ENCODE assay signal across 6 cellular contexts in genomic region chr11:46675288-46675851, GRCh38. TPM values are rescaled to one million over a fixed set of nuclear protein-coding genes. Genes with fewer than 3 reads are reported as not detected.
DNase-seq lines count a peak whose midpoint lies in the region; ATAC-seq and TF ChIP-seq lines count a peak whose summit lies in the region.

No MANE protein-coding gene starts in this region.

- H3K9ac ChIP-seq in DND-41 (ENCODE audit: low read depth, low read length): no peak overlapping the region

- H3K4me3 ChIP-seq in DND-41 (ENCODE audit: low read depth in 1 of 2, low read length in 2 of 2): no peak overlapping the region

- H3K27ac ChIP-seq in DND-41 (ENCODE audit: low read length): peak overlapping the region; percentile 56; the same call in 1 of the 2 replicates

- H3K4me3 Mint-ChIP-seq in mesothelial cell of epicardium: no peak overlapping the region

- no peaks in the 10 kb centered on the region for H3K9me3 ChIP-seq in DND-41 (ENCODE audit: insufficient read depth, low read length, severe bottlenecking)

- peaks cover 22% of the 10 kb centered on the region for H3K4me1 ChIP-seq in DND-41 (ENCODE audit: insufficient read depth, low read length)

- no peaks in the 10 kb centered on the region for H3K9me3 Mint-ChIP-seq in mesothelial cell of epicardium

- H3K79me2 ChIP-seq in DND-41 (ENCODE audit: insufficient read depth, low read length): no peaks in the 10 kb centered on the region

- peaks cover 74% of the 10 kb centered on the region for H3K36me3 ChIP-seq in DND-41 (ENCODE audit: insufficient read depth, low read length)

- H3K27me3 ChIP-seq in DND-41 (ENCODE audit: insufficient read depth, low read length, poor library complexity): no peaks in the 10 kb centered on the region

- H3K27ac Mint-ChIP-seq in mesothelial cell of epicardium: peak overlapping the region; percentile 77

- TF ChIP-seq CTCF in DND-41 (IDR thresholded peaks at IDR 0.05; ENCODE audit: borderline replicate concordance, extremely low read depth, low read length, poor library complexity, severe bottlenecking) (no peak), mesothelial cell of epicardium (IDR thresholded peaks at IDR 0.05; ENCODE audit: unreplicated experiment) (no peak)

- peaks cover 17% of the 10 kb centered on the region for H3K4me1 Mint-ChIP-seq in mesothelial cell of epicardium

- H3K36me3 Mint-ChIP-seq in mesothelial cell of epicardium: peaks cover 13% of the 10 kb centered on the region

- ATAC-seq in DND-41 (ENCODE audit: insufficient read depth, low read depth) (no peak), HG03139 (IDR thresholded peaks at IDR 0.05; ENCODE audit: unreplicated experiment) (no peak)

- H3K27me3 Mint-ChIP-seq in mesothelial cell of epicardium (ENCODE audit: low read depth): no peaks in the 10 kb centered on the region

- no peak overlapping the region for H3K4me2 ChIP-seq in DND-41 (ENCODE audit: insufficient read depth, low read length)

- DNase-seq in DND-41 (no peak), amniotic epithelial cell (ENCODE audit: low read depth) (peak; percentile 61), mesothelial cell of epicardium (ENCODE audit: low spot score in 2 of 2, unreplicated experiment in 2 of 2) (no peak), NAMALWA (ENCODE audit: low spot score) (no peak), NCI-H2107 (lab: John Stamatoyannopoulos, UW) (no peak)

- H4K20me1 ChIP-seq in DND-41 (ENCODE audit: insufficient read depth, low read length): peaks cover 22% of the 10 kb centered on the region

- H2AFZ ChIP-seq in DND-41 (ENCODE audit: low read depth, low read length): no peak overlapping the region

RNA-seq across cellular contexts. Expression of gene ARHGAP1, which starts 25.0 kb away (rescaled TPM):
- 48.3 to 49.4 TPM (median 48.7 TPM) in 3 replicates for total RNA-seq in mesothelial cell of epicardium

RNA-seq across cellular contexts. Expression of gene ZNF408, which starts 25.5 kb away (rescaled TPM):
- total RNA-seq in mesothelial cell of epicardium: 15.3 to 16.2 TPM (median 15.7 TPM) in 3 replicates

RNA-seq across cellular contexts. Expression of gene F2, which starts 43.6 kb away (rescaled TPM):
- total RNA-seq in mesothelial cell of epicardium: 0.18 TPM in 1 of 3 replicates, not detected in the others

RNA-seq across cellular contexts. Expression of gene ATG13, which starts 58.0 kb away (rescaled TPM):
- total RNA-seq in mesothelial cell of epicardium: 67.4 to 68.4 TPM (median 67.8 TPM) in 3 replicates

RNA-seq across cellular contexts. Expression of gene HARBI1, which starts 58.3 kb away (rescaled TPM):
- 5.4 to 6.3 TPM (median 6.0 TPM) in 3 replicates for total RNA-seq in mesothelial cell of epicardium
